Comparison of ENCODE assay signal across 15 cellular contexts in genomic region chr1:23081376-23081775, GRCh38.
DNase-seq lines count a peak whose midpoint lies in the region; ATAC-seq and TF ChIP-seq lines count a peak whose summit lies in the region.
"Had no signal": no experiment of that assay in that cellular context is flagged by ENCODE, and none has a peak within 500 bp of the region (broad histone marks: within the 10 kb centered on the region; RNA-seq: fewer than 3 reads in every experiment).

No MANE protein-coding gene starts in this region.

- no peak for TF ChIP-seq POLR2A in breast epithelium (IDR thresholded peaks at IDR 0.05)

- H3K4me3 ChIP-seq in breast epithelium (no peak overlapping the region), epithelial cell of proximal tubule (ENCODE audit: low read depth, low read length) (no peak overlapping the region)
- H3K4me3 ChIP-seq: lower lobe of right lung, psoas muscle had no signal

- BruUV-seq in MCF 10A (replicated peaks; lab: Mats Ljungman, UMichigan), result no TSS peak

- no peaks in the 10 kb centered on the region for H3K9me3 ChIP-seq in breast epithelium
- H3K9me3 ChIP-seq: lower lobe of right lung, psoas muscle had no signal

- CTCF ChIA-PET in MCF 10A (lab: Yijun Ruan, JAX), result interaction anchor here (0.6 to 2.6 kb wide), 8 partner anchors 8 to 556 kb away, joined by 3 to 17 read pairs (median 4); no protein-coding TSS in a partner anchor
- CTCF ChIA-PET in RWPE1 (lab: Yijun Ruan, JAX), result interaction anchor here (0.7 kb wide), 1 partner anchor 9 kb away, joined by 5 read pairs; no protein-coding TSS in a partner anchor

- peak in 2 of 3 donors; percentile 9 to 27 for TF ChIP-seq CTCF in breast epithelium (IDR thresholded peaks at IDR 0.05)
- TF ChIP-seq CTCF in MCF 10A (IDR thresholded peaks at IDR 0.05; ENCODE audit: unreplicated experiment), result no peak
- TF ChIP-seq CTCF in RWPE1 (conservative IDR thresholded peaks at IDR 0.05; ENCODE audit: low read depth), result no peak
- TF ChIP-seq CTCF in epithelial cell of proximal tubule (conservative IDR thresholded peaks at IDR 0.05; ENCODE audit: low read depth, low read length), result peak; percentile 48
- peak; percentile 56 for TF ChIP-seq CTCF in type B pancreatic cell (conservative IDR thresholded peaks at IDR 0.05)

- H3K4me1 ChIP-seq in breast epithelium, result peaks cover 0 to 6% of the 10 kb centered on the region in 2 donors
- H3K4me1 ChIP-seq: psoas muscle had no signal

- H3K27me3 Mint-ChIP-seq in MCF 10A (ENCODE audit: insufficient read depth, unreplicated experiment) (no peaks in the 10 kb centered on the region), type B pancreatic cell (no peaks in the 10 kb centered on the region)

- H3K4me1 Mint-ChIP-seq in MCF 10A (ENCODE audit: insufficient read depth, unreplicated experiment) (peaks cover 19% of the 10 kb centered on the region), type B pancreatic cell (ENCODE audit: unreplicated experiment) (no peaks in the 10 kb centered on the region)

- intact Hi-C loops in breast epithelium (cut with DNase I; ENCODE audit: low total_unique reads) (no loop called here), MCF 10A (cut with micrococcal nuclease) (loop anchor here (5.0 kb wide), 1 partner anchor 104 kb away; no protein-coding TSS in a partner anchor)

- no peak for ATAC-seq in GM18858 (IDR thresholded peaks at IDR 0.05; ENCODE audit: unreplicated experiment)
- ATAC-seq: lower lobe of right lung, psoas muscle, Right ventricle myocardium inferior had no signal

- POLR2A ChIA-PET in MCF 10A (lab: Yijun Ruan, JAX) (interaction anchor here (0.7 to 2.3 kb wide), 5 partner anchors 9 to 1817 kb away, joined by 3 to 8 read pairs (median 4); no protein-coding TSS in a partner anchor), RWPE1 (lab: Yijun Ruan, JAX; ENCODE audit: low non-redundant PET) (no interaction called here)

- no peak overlapping the region for H3K4me3 Mint-ChIP-seq in MCF 10A (ENCODE audit: unreplicated experiment)
- no peak overlapping the region for H3K4me3 Mint-ChIP-seq in type B pancreatic cell
- H3K4me3 Mint-ChIP-seq: activated T-helper 1 cell treated with anti-CD3 and anti-CD28 coated beads, Interleukin-12 subunit alpha, Interleukin-12 subunit beta, Interleukin-2, Interleukin-4 antibody, amounts not matched to agents 30 ng/mL and 10 ng/mL and 1 ng/mL, durations not matched to agents 14 hours and 24 hours and 36 hours had no signal

- H3K36me3 ChIP-seq in breast epithelium, result no peaks in the 10 kb centered on the region

- H3K9me3 Mint-ChIP-seq in MCF 10A (ENCODE audit: unreplicated experiment) (no peaks in the 10 kb centered on the region), type B pancreatic cell (no peaks in the 10 kb centered on the region)
- H3K9me3 Mint-ChIP-seq: activated T-helper 1 cell treated with anti-CD3 and anti-CD28 coated beads, Interleukin-12 subunit alpha, Interleukin-12 subunit beta, Interleukin-2, Interleukin-4 antibody, amounts not matched to agents 30 ng/mL and 10 ng/mL and 1 ng/mL, durations not matched to agents 14 hours and 24 hours and 36 hours had no signal

- H3K27ac Mint-ChIP-seq in MCF 10A (ENCODE audit: low read depth, unreplicated experiment) (no peak overlapping the region), type B pancreatic cell (no peak overlapping the region)

- H3K36me3 Mint-ChIP-seq in MCF 10A (ENCODE audit: insufficient read depth, unreplicated experiment) (peaks cover 98% of the 10 kb centered on the region), type B pancreatic cell (peaks cover 45% of the 10 kb centered on the region)

- no peaks in the 10 kb centered on the region for H3K27me3 ChIP-seq in breast epithelium

- DNase-seq in breast epithelium (ENCODE audit: low spot score in 2 of 2) (no peak), MCF 10A (ENCODE audit: unreplicated experiment) (no peak), RWPE1 (ENCODE audit: low spot score) (peak; percentile 45), epithelial cell of proximal tubule (ENCODE audit: low read depth) (no peak), type B pancreatic cell (ENCODE audit: extremely low spot score, unreplicated experiment) (no peak), glomerular visceral epithelial cell (ENCODE audit: extremely low spot score) (no peak), NCI-H510A treated with DMSO at 0.1 percent for 48 hours (lab: John Stamatoyannopoulos, UW) (no peak)
- DNase-seq: cerebellar nuclear complex; KG1; lower lobe of right lung; psoas muscle; stimulated activated CD4-positive, alpha-beta T cell treated with anti-CD3 and anti-CD28 coated beads, Interleukin-4, amount 100 ng/mL, for 1 hour had no signal

- H3K27ac ChIP-seq in breast epithelium, result no peak overlapping the region
- H3K27ac ChIP-seq in RWPE1, result no peak overlapping the region
- H3K27ac ChIP-seq: lower lobe of right lung, psoas muscle had no signal

Comparison
In these comparisons a context has a peak if more than half of its experiments do, and no peak if none do; other contexts are left out.
1. CTCF ChIP-seq: peak in breast epithelium (2 of 3), epithelial cell of proximal tubule (single experiment) and type B pancreatic cell (single experiment); none in MCF 10A (single experiment) and RWPE1 (single experiment).